10 cellular contexts compared by ENCODE assay signal in genomic region chr3:11604139-11604895, GRCh38. TPM values are rescaled to one million over a fixed set of nuclear protein-coding genes. Genes with fewer than 3 reads are reported as not detected.
DNase-seq lines count a peak whose midpoint lies in the region; ATAC-seq and TF ChIP-seq lines count a peak whose summit lies in the region.
"Had no signal": no experiment of that assay in that cellular context is flagged by ENCODE, and none has a peak within 500 bp of the region (broad histone marks: within the 10 kb centered on the region; RNA-seq: fewer than 3 reads in every experiment).

No MANE protein-coding gene starts in this region.

- in situ Hi-C loops in GM13977 (cut with MboI; ENCODE audit: low pct_unique_long_range_greater_than_20kb, low sequenced_read_pairs, unreplicated experiment) = no loop called here

- H3K27ac ChIP-seq in adipose tissue (ENCODE audit: low read depth, low read length) (peak overlapping the region; percentile 68), temporal lobe (ENCODE audit: low read depth, low read length) (peak overlapping the region; percentile 45)

- no peak for ATAC-seq in HG03280 (IDR thresholded peaks at IDR 0.05; ENCODE audit: unreplicated experiment)
- no peak for ATAC-seq in GM21390 (IDR thresholded peaks at IDR 0.05; ENCODE audit: unreplicated experiment)
- ATAC-seq: left lobe of liver had no signal

- DNase-seq in HUDEP-2 (lab: John Stamatoyannopoulos, UW; ENCODE audit: unreplicated experiment in 76 of 76) (peak in 57 of 76 experiments; percentile 7 to 80 (median 40)), inferior parietal cortex (ENCODE audit: extremely low spot score) (peak; percentile 3), GM13977 (ENCODE audit: low spot score) (no peak), NCI-H82 treated with DMSO at 0.1 percent for 48 hours (lab: John Stamatoyannopoulos, UW; ENCODE audit: unreplicated experiment) (no peak)
- DNase-seq: NCI-H2081 treated with DMSO at 0.1 percent for 48 hours had no signal

- 61 to 75% (median 68%) methylated on average over 15 of the region's 15 CpGs for WGBS in adipose tissue, 3 donors

- TF ChIP-seq CTCF in GM13977 (IDR thresholded peaks at IDR 0.05; ENCODE audit: extremely low read depth, insufficient read depth, missing control alignments) = no peak

RNA-seq across cellular contexts. Expression of gene VGLL4, which starts 39.4 kb away (rescaled TPM):
- 10 to 100 TPM; 19.7 to 43.3 (median 25.4) TPM for polyA plus RNA-seq in adipose tissue
- 69.3 TPM for total RNA-seq in temporal lobe

Comparison
In these comparisons a context has a peak if more than half of its experiments do, and no peak if none do; other contexts are left out.
1. DNase-seq: peak in HUDEP-2 (57 of 76) and inferior parietal cortex (single experiment); none in GM13977 (single experiment) and NCI-H82 treated with DMSO at 0.1 percent for 48 hours (single experiment).